ENCODE assay signal across 19 cellular contexts in genomic region chr20:11091496-11091895, GRCh38.
"Had no signal": no experiment of that assay in that cellular context is flagged by ENCODE, and none has a peak within 500 bp of the region (broad histone marks: within the 10 kb centered on the region; RNA-seq: fewer than 3 reads in every experiment).

No MANE protein-coding gene starts in this region.

- H3K27me3 ChIP-seq: cardiac muscle cell, dorsolateral prefrontal cortex, tibial nerve, vagina had no signal

- H3K4me1 ChIP-seq: tibial nerve, vagina had no signal

- H3K9me3 ChIP-seq: tibial nerve, vagina had no signal

- H3K27ac ChIP-seq: cardiac muscle cell, dorsolateral prefrontal cortex, tibial nerve, vagina, WERI-Rb-1 had no signal

- H3K4me3 ChIP-seq: cardiac muscle cell, dorsolateral prefrontal cortex, tibial nerve, vagina had no signal

- DNase-seq: activated CD4-positive, alpha-beta T cell treated with anti-CD3 and anti-CD28 coated beads for 1 hour; activated CD8-positive, alpha-beta memory T cell treated with anti-CD3 and anti-CD28 coated beads for 24 hours; activated CD8-positive, alpha-beta memory T cell treated with anti-CD3 and anti-CD28 coated beads, Interleukin-2, amount 50 U/mL, for 48 hours; activated effector memory CD4-positive, alpha-beta T cell treated with anti-CD3 and anti-CD28 coated beads, Interleukin-2, amount 50 U/mL, for 16 hours; activated naive CD4-positive, alpha-beta T cell treated with anti-CD3 and anti-CD28 coated beads, Interleukin-2, amount 50 U/mL, for 16 hours; activated T-cell treated with anti-CD3 and anti-CD28 coated beads, Interleukin-2, amount 50 U/mL, for 72 hours; dorsolateral prefrontal cortex; immature natural killer cell; retina; stimulated activated CD4-positive, alpha-beta T cell treated with anti-CD3 and anti-CD28 coated beads, Interleukin-12 subunit alpha, Interleukin-12 subunit beta, amount 100 ng/mL, for 4 hours; stimulated activated CD4-positive, alpha-beta T cell treated with anti-CD3 and anti-CD28 coated beads, Interleukin-1b, Interleukin-23, amount 100 ng/mL, for 48 hours; stimulated activated CD8-positive, alpha-beta memory T cell treated with anti-CD3 and anti-CD28 coated beads, Interleukin-4, amount 100 ng/mL, for 48 hours; stimulated activated naive CD4-positive, alpha-beta T cell treated with Interleukin-2 at 50 U/mL for 16 hours; substantia nigra; WERI-Rb-1 had no signal

- H3K36me3 ChIP-seq: cardiac muscle cell, tibial nerve, vagina, WERI-Rb-1 had no signal

- ATAC-seq: activated T-cell treated with anti-CD3 and anti-CD28 coated beads, Interleukin-2, amount 50 U/mL, for 72 hours; natural killer cell treated with Interleukin-12 subunit alpha and Interleukin-12 subunit beta and Interleukin-15 and Interleukin-18, amount 100 ng/mL, for 72 hours had no signal
